7 cellular contexts compared by ENCODE assay signal in genomic region chr7:132769280-132769679, GRCh38.
"Had no signal": no experiment of that assay in that cellular context is flagged by ENCODE, and none has a peak within 500 bp of the region (broad histone marks: within the 10 kb centered on the region; RNA-seq: fewer than 3 reads in every experiment).

No MANE protein-coding gene starts in this region.

- DNase-seq: H9, HCEC 1CT, HFFc6, IMR-90, KBM-7 had no signal

- H3K4me3 ChIP-seq: GM23338 had no signal

- H3K27ac Mint-ChIP-seq: GM23338, H9, HFFc6 had no signal

- ATAC-seq: GM23338 had no signal

- H3K4me3 Mint-ChIP-seq: GM23338, H9, HFFc6 had no signal

- H3K27ac ChIP-seq: KMS-11 had no signal
